In genomic region chr14:71672596-71672995, GRCh38 we compare ENCODE assay signal across 25 cellular contexts.
"Had no signal": no experiment of that assay in that cellular context is flagged by ENCODE, and none has a peak within 500 bp of the region (broad histone marks: within the 10 kb centered on the region; RNA-seq: fewer than 3 reads in every experiment).

No MANE protein-coding gene starts in this region.

- H3K9me3 ChIP-seq: MG63, Peyer's patch had no signal

- H3K9me3 Mint-ChIP-seq: activated CD4-positive, alpha-beta memory T cell treated with anti-CD3 and anti-CD28 coated beads for 36 hours; activated T-cell treated with anti-CD3 and anti-CD28 coated beads, Interleukin-2, amount 50 U/mL, for 4 hours had no signal

- H3K4me3 ChIP-seq: MG63, Peyer's patch had no signal

- ATAC-seq: activated T-cell treated with anti-CD3 and anti-CD28 coated beads, Interleukin-2, amount 50 U/mL, for 4 hours; T-helper 17 cell had no signal

- FAIRE-seq: astrocyte had no signal

- H3K36me3 ChIP-seq: MG63 had no signal

- H3K27ac ChIP-seq: Peyer's patch had no signal

- H3K27me3 Mint-ChIP-seq: activated B cell treated with CpG ODN at 0.5 μM for 24 hours; activated CD4-positive, alpha-beta memory T cell treated with anti-CD3 and anti-CD28 coated beads for 36 hours; activated CD4-positive, alpha-beta T cell treated with anti-CD3 and anti-CD28 coated beads, Interleukin-2, amount 10 ng/mL, durations not matched to agents 24 days and 14 days; activated naive CD8-positive, alpha-beta T cell; brain; T-helper 17 cell had no signal

- H3K4me1 ChIP-seq: Peyer's patch had no signal

- DNase-seq: activated B cell treated with CpG ODN at 0.5 μM for 24 hours; activated CD4-positive, alpha-beta memory T cell treated with anti-CD3 and anti-CD28 coated beads for 36 hours; activated CD4-positive, alpha-beta T cell treated with anti-CD3 and anti-CD28 coated beads for 1 hour; activated CD4-positive, alpha-beta T cell treated with anti-CD3 and anti-CD28 coated beads, Interleukin-2, amount 10 ng/mL, durations not matched to agents 24 days and 14 days; activated CD8-positive, alpha-beta memory T cell treated with anti-CD3 and anti-CD28 coated beads for 24 hours; activated effector memory CD4-positive, alpha-beta T cell treated with anti-CD3 and anti-CD28 coated beads, Interleukin-2, amount 50 U/mL, for 16 hours; activated naive CD4-positive, alpha-beta T cell treated with Interleukin-2 at 50 U/mL for 16 hours; activated T-cell treated with anti-CD3 and anti-CD28 coated beads, Interleukin-2, amount 50 U/mL, for 4 hours; amygdala; MG63; MV-4-11; NCI-H1092 treated with DMSO at 0.1 percent for 48 hours; NCI-H1417 treated with DMSO at 0.1 percent for 48 hours; NCI-H1694; NCI-H2029; NCI-H345; NCI-H510A; NCI-H69; Peyer's patch; SIG-M5; T-helper 17 cell; T-helper 9 cell had no signal

- H3K27ac Mint-ChIP-seq: activated B cell treated with CpG ODN at 0.5 μM for 24 hours; activated CD4-positive, alpha-beta memory T cell treated with anti-CD3 and anti-CD28 coated beads for 36 hours; activated CD4-positive, alpha-beta T cell treated with anti-CD3 and anti-CD28 coated beads, Interleukin-2, amount 10 ng/mL, durations not matched to agents 24 days and 14 days; activated naive CD8-positive, alpha-beta T cell; T-helper 17 cell had no signal

- H3K27me3 ChIP-seq: MG63, Peyer's patch had no signal

- H3K4me3 Mint-ChIP-seq: activated B cell treated with CpG ODN at 0.5 μM for 24 hours; activated CD4-positive, alpha-beta memory T cell treated with anti-CD3 and anti-CD28 coated beads for 36 hours; activated CD4-positive, alpha-beta T cell treated with anti-CD3 and anti-CD28 coated beads, Interleukin-2, amount 10 ng/mL, durations not matched to agents 24 days and 14 days; activated naive CD8-positive, alpha-beta T cell; activated T-cell treated with anti-CD3 and anti-CD28 coated beads, Interleukin-2, amount 50 U/mL, for 4 hours; brain; T-helper 17 cell had no signal
